In genomic region chr14:31197671-31198070, GRCh38 we compare ENCODE assay signal across 23 cellular contexts. TPM values are rescaled to one million over a fixed set of nuclear protein-coding genes. Genes with fewer than 3 reads are reported as not detected.
DNase-seq lines count a peak whose midpoint lies in the region; ATAC-seq, FAIRE-seq and TF ChIP-seq lines count a peak whose summit lies in the region.
"Had no signal": no experiment of that assay in that cellular context is flagged by ENCODE, and none has a peak within 500 bp of the region (broad histone marks: within the 10 kb centered on the region; RNA-seq: fewer than 3 reads in every experiment).

No MANE protein-coding gene starts in this region.

- peaks cover 15 to 78% of the 10 kb centered on the region in 2 experiments for H3K36me3 ChIP-seq in HepG2 (replicated peaks in 1 of 2; ENCODE audit: control insufficient read depth in 1 of 2, insufficient read depth in 2 of 2, low read length in 2 of 2)
- H3K36me3 ChIP-seq in right lobe of liver: peaks cover 0 to 30% (median 5%) of the 10 kb centered on the region in 4 donors
- H3K36me3 ChIP-seq in SK-N-MC (ENCODE audit: insufficient read depth, low read length): peaks cover 31% of the 10 kb centered on the region
- peaks cover 0 to 15% of the 10 kb centered on the region in 2 experiments; a peak in 2 of 4 replicates for H3K36me3 ChIP-seq in GM12878 (ENCODE audit: control insufficient read depth in 2 of 2, insufficient read depth in 2 of 2, low read length in 1 of 2)
- H3K36me3 ChIP-seq in gastrocnemius medialis: peaks cover 0 to 15% of the 10 kb centered on the region in 2 donors
- no peaks in the 10 kb centered on the region for H3K36me3 ChIP-seq in ovary
- H3K36me3 ChIP-seq: thoracic aorta had no signal

- H3K4me2 ChIP-seq in HepG2 (ENCODE audit: low read depth, low read length): no peak overlapping the region
- no peak overlapping the region for H3K4me2 ChIP-seq in GM12878 (ENCODE audit: control insufficient read depth, insufficient read depth)
- H3K4me2 ChIP-seq: BLaER1 had no signal

- BruUV-seq in HepG2 (replicated peaks; lab: Mats Ljungman, UMichigan): no TSS peak
- BruUV-seq in GM12878 (replicated peaks; lab: Mats Ljungman, UMichigan): TSS peak; percentile 6

- H3K27ac ChIP-seq in HepG2 (ENCODE audit: extremely low read length, insufficient read depth, low read length) (no peak overlapping the region), right lobe of liver (no peak overlapping the region), SK-N-MC (peak overlapping the region; percentile 99), GM12878 (ENCODE audit: control insufficient read depth, insufficient read depth) (no peak overlapping the region), gastrocnemius medialis (peak overlapping the region in 3 of 4 donors; percentile 11 to 67 (median 63)), ovary (no peak overlapping the region)
- H3K27ac ChIP-seq: BLaER1, HL-60, spleen, thoracic aorta had no signal

- SMC1A ChIA-PET in GM12878 (lab: Charles Lee; ENCODE audit: uncharacterized antibody, unreplicated experiment): interaction anchor here (0.7 to 1.4 kb wide), 2 partner anchors 8 to 11 kb away, joined by 3 read pairs; no protein-coding TSS in a partner anchor

- no peak for FAIRE-seq in HepG2 (lab: Jason Lieb, UNC)
- FAIRE-seq in GM12878 (lab: Jason Lieb, UNC): no peak
- FAIRE-seq: D721Med had no signal

- no peak overlapping the region for H3K4me3 ChIP-seq in HepG2 (replicated peaks in 1 of 3; ENCODE audit: insufficient read depth in 1 of 3, low read depth in 2 of 3, low read length in 3 of 3)
- no peak overlapping the region for H3K4me3 ChIP-seq in right lobe of liver
- no peak overlapping the region for H3K4me3 ChIP-seq in SK-N-MC
- H3K4me3 ChIP-seq in GM12878: no peak overlapping the region
- H3K4me3 ChIP-seq in gastrocnemius medialis: no peak overlapping the region
- H3K4me3 ChIP-seq in ovary: no peak overlapping the region
- H3K4me3 ChIP-seq: BLaER1, spleen, thoracic aorta had no signal

- peak in 1 of 2 experiments; percentile 34; a peak in 1 of 4 replicates for TF ChIP-seq EP300 in HepG2 (IDR thresholded peaks at IDR 0.05; ENCODE audit: low read depth in 2 of 2, low read length in 2 of 2)
- no peak for TF ChIP-seq EP300 in HepG2 (CRISPR knock-in tag; IDR thresholded peaks at IDR 0.05; ENCODE audit: borderline replicate concordance)
- no peak for TF ChIP-seq EP300 in GM12878 (IDR thresholded peaks at IDR 0.05; ENCODE audit: borderline replicate concordance in 1 of 2, control insufficient read depth in 1 of 2, low read depth in 2 of 2, low read length in 2 of 2)
- TF ChIP-seq EP300 in ovary (IDR thresholded peaks at IDR 0.05): no peak

- H2AFZ ChIP-seq in HepG2 (ENCODE audit: low read length) (no peak overlapping the region), GM12878 (ENCODE audit: control insufficient read depth, low read depth, low read length) (no peak overlapping the region)

- POLR2A ChIA-PET in HepG2 (lab: Yijun Ruan, JAX) (interaction anchor here (7.3 kb wide), 1 partner anchor 10 kb away, joined by 37 read pairs; the partner anchor contains the start of gene HECTD1), GM12878 (lab: Charles Lee) (interaction anchor here (1.4 kb wide), 1 partner anchor 10 kb away, joined by 3 read pairs; no protein-coding TSS in a partner anchor)

- TF ChIP-seq RAD21 in HepG2 (CRISPR knock-in tag; IDR thresholded peaks at IDR 0.05) (no peak), GM12878 (IDR thresholded peaks at IDR 0.05; ENCODE audit: insufficient read depth, low read depth, low read length) (no peak)

- H3K4me1 ChIP-seq in HepG2 (ENCODE audit: insufficient read depth, low read length) (peaks cover 80% of the 10 kb centered on the region), right lobe of liver (peaks cover 0 to 21% (median 8%) of the 10 kb centered on the region in 4 donors), GM12878 (ENCODE audit: control insufficient read depth, insufficient read depth, low read length) (peaks cover 6% of the 10 kb centered on the region; the same call in 1 of the 2 replicates), gastrocnemius medialis (peaks cover 69 to 77% of the 10 kb centered on the region in 2 donors), ovary (ENCODE audit: insufficient read depth) (peaks cover 7% of the 10 kb centered on the region)

- no peaks in the 10 kb centered on the region for H3K27me3 ChIP-seq in HepG2 (ENCODE audit: control insufficient read depth in 1 of 2, insufficient read depth in 2 of 2, low read length in 2 of 2)
- H3K27me3 ChIP-seq in right lobe of liver: no peaks in the 10 kb centered on the region
- H3K27me3 ChIP-seq in GM12878 (replicated peaks in 1 of 2; ENCODE audit: control insufficient read depth in 2 of 2, insufficient read depth in 2 of 2, low read length in 1 of 2): no peaks in the 10 kb centered on the region
- no peaks in the 10 kb centered on the region for H3K27me3 ChIP-seq in gastrocnemius medialis
- H3K27me3 ChIP-seq in ovary: no peaks in the 10 kb centered on the region
- H3K27me3 ChIP-seq: BLaER1, spleen had no signal

- H3K9ac ChIP-seq in HepG2 (ENCODE audit: insufficient read depth, low read depth, low read length): no peak overlapping the region
- no peak overlapping the region for H3K9ac ChIP-seq in SK-N-MC (ENCODE audit: insufficient read length)
- H3K9ac ChIP-seq in GM12878 (ENCODE audit: control insufficient read depth, insufficient read depth, low read length): no peak overlapping the region
- H3K9ac ChIP-seq: BLaER1 had no signal

- WGBS in HepG2 (ENCODE audit: low lambda C conversion rate): 100% methylated on average over 1 of the region's 1 CpG
- 93% methylated on average over 1 of the region's 1 CpG for whole genome bisulfite sequencing in right lobe of liver (ENCODE audit: insufficient coverage, low coverage, low lambda C conversion rate, missing lambda C conversion rate)
- 42% methylated on average over 1 of the region's 1 CpG for WGBS in GM12878 (ENCODE audit: insufficient coverage, insufficient replicate concordance, low lambda C conversion rate, missing lambda C conversion rate)
- WGBS in ovary, 3 donors: 96 to 98% (median 98%) methylated on average over 1 of the region's 1 CpG

- no peaks in the 10 kb centered on the region for H3K9me3 ChIP-seq in HepG2 (ENCODE audit: low read length)
- no peaks in the 10 kb centered on the region for H3K9me3 ChIP-seq in right lobe of liver
- H3K9me3 ChIP-seq in SK-N-MC (ENCODE audit: low read depth, low read length): no peaks in the 10 kb centered on the region
- no peaks in the 10 kb centered on the region for H3K9me3 ChIP-seq in GM12878 (replicated peaks; ENCODE audit: control insufficient read depth, insufficient read depth, low read length)
- H3K9me3 ChIP-seq in gastrocnemius medialis: no peaks in the 10 kb centered on the region
- no peaks in the 10 kb centered on the region for H3K9me3 ChIP-seq in ovary
- H3K9me3 ChIP-seq: BLaER1, spleen, thoracic aorta had no signal

- peak; percentile 62 for DNase-seq in HepG2 (ENCODE audit: low spot score)
- DNase-seq in right lobe of liver: no peak
- no peak for DNase-seq in SK-N-MC (ENCODE audit: low read depth, low spot score)
- no peak for DNase-seq in GM12878 (ENCODE audit: low read depth, low spot score)
- DNase-seq in gastrocnemius medialis: no peak
- no peak for DNase-seq in ovary
- DNase-seq in NCI-H2081 (lab: John Stamatoyannopoulos, UW): no peak
- DNase-seq: ACHN; activated T-cell treated with anti-CD3 and anti-CD28 coated beads, Interleukin-2, amount 50 U/mL, for 72 hours; HCEC 1CT; mesenchymal stem cell; NCI-H1092 treated with DMSO at 0.1 percent for 48 hours; NCI-H2029; NCI-H446; spleen; stimulated activated CD4-positive, alpha-beta T cell treated with anti-CD3 and anti-CD28 coated beads, Interleukin-2, amount 100 ng/mL, for 48 hours; stimulated activated naive B cell treated with anti-CD40 and anti-IgM and Interleukin-4, amounts not matched to agents 10 μg/mL and 1 μg/mL and 100 μg/mL, for 72 hours had no signal

- TF ChIP-seq POLR2A in HepG2 (IDR thresholded peaks at IDR 0.05; ENCODE audit: insufficient read depth in 1 of 2, low read depth in 2 of 2, low read length in 2 of 2) (no peak), right lobe of liver (IDR thresholded peaks at IDR 0.05) (no peak), GM12878 (IDR thresholded peaks at IDR 0.05; ENCODE audit: low read depth, low read length) (no peak), gastrocnemius medialis (IDR thresholded peaks at IDR 0.05) (no peak), ovary (IDR thresholded peaks at IDR 0.05) (no peak)

- H3K79me2 ChIP-seq in HepG2 (ENCODE audit: insufficient read depth, low read length) (peaks cover 98% of the 10 kb centered on the region), GM12878 (ENCODE audit: control insufficient read depth, insufficient read depth, low read length) (peaks cover 49% of the 10 kb centered on the region)

- no peak for TF ChIP-seq CTCF in HepG2 (CRISPR knock-in tag; IDR thresholded peaks at IDR 0.05)
- no peak for TF ChIP-seq CTCF in right lobe of liver (IDR thresholded peaks at IDR 0.05)
- TF ChIP-seq CTCF in GM12878 (IDR thresholded peaks at IDR 0.05 in 2 of 3, conservative IDR thresholded peaks at IDR 0.05 in 1 of 3; ENCODE audit: control insufficient read depth in 2 of 3, extremely low read depth in 1 of 3, insufficient read depth in 1 of 3, low read depth in 3 of 3, low read length in 3 of 3): no peak
- no peak for TF ChIP-seq CTCF in gastrocnemius medialis (IDR thresholded peaks at IDR 0.05 in 4 of 5, conservative IDR thresholded peaks at IDR 0.05 in 1 of 5)
- TF ChIP-seq CTCF in ovary (IDR thresholded peaks at IDR 0.05): no peak

- H4K20me1 ChIP-seq in HepG2 (ENCODE audit: insufficient read depth, low read length) (peaks cover 54% of the 10 kb centered on the region), GM12878 (ENCODE audit: control insufficient read depth, insufficient read depth) (no peaks in the 10 kb centered on the region; the same call in 1 of the 2 replicates)

- intact Hi-C loops in HepG2 (cut with micrococcal nuclease; ENCODE audit: unreplicated experiment) (no loop called here), right lobe of liver (cut with DNase I) (no loop called here), GM12878 (cut with micrococcal nuclease; ENCODE audit: unreplicated experiment) (no loop called here), gastrocnemius medialis (cut with DNase I; ENCODE audit: low total_unique reads) (no loop called here), ovary (cut with DNase I) (no loop called here)

- peak; percentile 4; the same call in 2 of the 3 replicates for ATAC-seq in HepG2
- no peak for ATAC-seq in right lobe of liver
- peak; percentile 43 for ATAC-seq in GM12878
- ATAC-seq in gastrocnemius medialis: no peak
- ATAC-seq in HG02642 (IDR thresholded peaks at IDR 0.05; ENCODE audit: poor library complexity, unreplicated experiment): no peak
- ATAC-seq: activated CD4-positive, CD25-positive, alpha-beta regulatory T cell treated with anti-CD3 and anti-CD28 coated beads, Interleukin-2, amount 50 U/mL, for 24 hours; activated T-cell treated with anti-CD3 and anti-CD28 coated beads, Interleukin-2, amount 50 U/mL, for 72 hours had no signal

- in situ Hi-C loops in HepG2 (cut with HindIII; ENCODE audit: extremely low pct_ligation_motif_present, low pct_unique_long_range_greater_than_20kb): no loop called here
- in situ Hi-C loops in GM12878 (cut with MboI): no loop called here
- in situ Hi-C loops in gastrocnemius medialis (cut with MboI; ENCODE audit: low sequenced_read_pairs in 4 of 4): no loop called here

- RAD21 ChIA-PET in GM12878 (lab: Charles Lee; ENCODE audit: unreplicated experiment): interaction anchor here (2.0 kb wide), 1 partner anchor 10 kb away, joined by 7 read pairs; the partner anchor contains the start of gene HECTD1

- CTCF ChIA-PET in HepG2 (lab: Yijun Ruan, JAX; ENCODE audit: low intra/inter-chr PET ratio, low total read pairs) (no interaction called here), GM12878 (lab: Yijun Ruan, JAX) (no interaction called here)

RNA-seq across cellular contexts. Expression of gene HECTD1, which starts 9.9 kb away (rescaled TPM):
- total RNA-seq in HepG2 (2016; rRNA removed; fragmentation: Illumina TruSeq; extraction: Trizol) (560 and 761 TPM in 2 replicates), right lobe of liver (100 to 1,000 TPM in 5 of 6 experiments, 10 to 100 TPM in 1; 77.2 to 167 (median 119) TPM), GM12878 (2014; rRNA removed) (72.6 and 89.9 TPM in 2 replicates), GM12878 (2014; rRNA removed; fragmentation: Illumina TruSeq; extraction: Trizol) (99.1 and 104 TPM in 2 replicates), GM12878 (2021) (82.3 and 85.5 TPM in 2 replicates), gastrocnemius medialis (100 to 1,000 TPM; 356 to 453 (median 420) TPM), ovary (100 to 1,000 TPM; 124 to 186 (median 151) TPM)
- 152 and 185 TPM in 2 replicates for total RNA-seq in HepG2 (2016; cell fraction: cytosol; rRNA removed; fragmentation: Illumina TruSeq; extraction: Trizol; ENCODE audit: low read depth)
- 547 and 739 TPM in 2 replicates for total RNA-seq in HepG2 (2016; cell fraction: insoluble cytoplasmic fraction; rRNA removed; fragmentation: Illumina TruSeq; extraction: Trizol)
- total RNA-seq in HepG2 (2016; cell fraction: membrane; rRNA removed; fragmentation: Illumina TruSeq; extraction: Trizol): 193 and 217 TPM in 2 replicates
- total RNA-seq in HepG2 (2016; cell fraction: nucleus; rRNA removed; fragmentation: Illumina TruSeq; extraction: Trizol): 529 and 592 TPM in 2 replicates
- polyA plus RNA-seq in HepG2 (2011; rRNA removed) (251 and 312 TPM in 2 replicates), GM12878 (2011; rRNA removed) (116 and 120 TPM in 2 replicates), GM12878 (2014; fragmentation: Illumina TruSeq; extraction: Trizol) (65.5 and 80.6 TPM in 2 replicates), GM12878 (2014; fragmentation: Nextera tagmentation; extraction: Ambion mirVana) (10 to 100 TPM; 27.3 to 27.4 TPM), GM12878 (2014; rRNA removed) (41.7 and 50.0 TPM in 2 replicates), GM12878 (2016; fragmentation: Nextera tagmentation; extraction: Ambion mirVana) (10 to 100 TPM; 34.6 to 42.6 TPM), ovary (10 to 100 TPM; 59.7 to 79.4 TPM)
- polyA plus RNA-seq in HepG2 (2011; cell fraction: cytosol; rRNA removed): 136 and 176 TPM in 2 replicates
- polyA plus RNA-seq in HepG2 (2011; cell fraction: nucleus; rRNA removed): 261 and 311 TPM in 2 replicates
- polyA plus RNA-seq in HepG2 (2012): 201 and 210 TPM in 2 replicates
- 18.3 and 18.5 TPM in 2 replicates for polyA plus RNA-seq in HepG2 (2016; cell fraction: cytosol; fragmentation: Illumina TruSeq; extraction: Trizol; ENCODE audit: low read depth)
- 345 and 361 TPM in 2 replicates for polyA plus RNA-seq in HepG2 (2016; cell fraction: insoluble cytoplasmic fraction; fragmentation: Illumina TruSeq; extraction: Trizol; ENCODE audit: low read depth)
- polyA plus RNA-seq in HepG2 (2016; cell fraction: membrane; fragmentation: Illumina TruSeq; extraction: Trizol; ENCODE audit: low read depth): 42.8 and 42.9 TPM in 2 replicates
- polyA plus RNA-seq in HepG2 (2016; cell fraction: nucleus; fragmentation: Illumina TruSeq; extraction: Trizol; ENCODE audit: insufficient read depth, low read depth): 433 and 489 TPM in 2 replicates
- 372 and 1,089 TPM in 2 replicates for polyA minus RNA-seq in HepG2 (2011; rRNA and poly(A)+ RNA removed; ENCODE audit: low replicate concordance)
- 426 and 459 TPM in 2 replicates for polyA minus RNA-seq in HepG2 (2011; cell fraction: cytosol; rRNA and poly(A)+ RNA removed)
- 772 and 919 TPM in 2 replicates for polyA minus RNA-seq in HepG2 (2011; cell fraction: nucleus; rRNA and poly(A)+ RNA removed)
- total RNA-seq in GM12878 (2013; cell fraction: nucleolus; rRNA removed): 424 and 467 TPM in 2 replicates
- polyA plus RNA-seq in GM12878 (2011; ENCODE audit: low read depth): 39.7 TPM
- 58.4 and 59.6 TPM in 2 replicates for polyA plus RNA-seq in GM12878 (2011; cell fraction: cytosol; rRNA removed)
- 122 and 143 TPM in 2 replicates for polyA plus RNA-seq in GM12878 (2011; cell fraction: nucleus; rRNA removed)
- polyA plus RNA-seq in GM12878 (2012): 37.8 and 45.9 TPM in 2 replicates
- polyA minus RNA-seq in GM12878 (2011; rRNA and poly(A)+ RNA removed): 278 and 310 TPM in 2 replicates
- polyA minus RNA-seq in GM12878 (2011; cell fraction: cytosol; rRNA and poly(A)+ RNA removed): 75.9 and 78.3 TPM in 2 replicates
- 107 and 172 TPM in 2 replicates for polyA minus RNA-seq in GM12878 (2011; cell fraction: nucleus; rRNA and poly(A)+ RNA removed)

Comparison
In these comparisons a context has a peak if more than half of its experiments do, and no peak if none do; other contexts are left out.
1. ATAC-seq: peak in HepG2 (single experiment) and GM12878 (single experiment); none in right lobe of liver (0 of 4), gastrocnemius medialis (0 of 2) and HG02642 (single experiment).
2. H3K27ac ChIP-seq: peak in SK-N-MC (single experiment) and gastrocnemius medialis (3 of 4); none in HepG2 (single experiment), right lobe of liver (0 of 3), GM12878 (single experiment) and ovary (0 of 2).
3. Of the 75 proteins assayed by ChIP-seq in both HepG2 and GM12878: peak only in HepG2: ESRRA, HDAC6, KDM1A and NR2C2; only in GM12878: none; in both: none; in neither: 68; mixed calls (peak in some experiments, not most) for 3.